1 cellular context compared by ENCODE assay signal in the genomic region with DNA sequence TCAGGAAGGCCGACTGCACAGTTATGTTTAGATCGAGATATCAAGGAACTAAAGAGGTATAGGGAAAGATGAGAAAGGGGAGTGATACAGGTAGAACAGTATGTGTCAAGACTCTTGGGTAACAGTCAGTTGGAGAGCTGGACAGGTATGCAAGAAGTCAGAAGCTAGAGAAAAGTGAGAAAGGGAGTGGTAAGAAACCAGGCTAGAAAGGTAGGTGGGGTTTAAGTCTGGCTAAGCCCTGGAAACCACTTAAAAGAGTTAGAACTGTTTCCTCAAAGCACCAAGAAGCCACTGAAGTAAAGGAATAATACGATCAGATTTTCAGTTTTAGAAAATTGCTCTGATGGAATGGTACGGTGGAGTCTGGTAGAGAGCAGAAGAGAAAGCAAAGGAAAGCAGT.
TF ChIP-seq lines count a peak whose summit lies in the region.

No MANE protein-coding gene starts in this region.

TF ChIP-seq in K562, 482 proteins besides CTCF, POLR2A, EP300 and RAD21:
- no peak for TF ChIP-seq ZNF445 (CRISPR knock-in tag; IDR thresholded peaks at IDR 0.05; ENCODE audit: low read depth)
- TF ChIP-seq TCF7 (IDR thresholded peaks at IDR 0.05; ENCODE audit: borderline replicate concordance): no peak
- TF ChIP-seq, protein P1, sequence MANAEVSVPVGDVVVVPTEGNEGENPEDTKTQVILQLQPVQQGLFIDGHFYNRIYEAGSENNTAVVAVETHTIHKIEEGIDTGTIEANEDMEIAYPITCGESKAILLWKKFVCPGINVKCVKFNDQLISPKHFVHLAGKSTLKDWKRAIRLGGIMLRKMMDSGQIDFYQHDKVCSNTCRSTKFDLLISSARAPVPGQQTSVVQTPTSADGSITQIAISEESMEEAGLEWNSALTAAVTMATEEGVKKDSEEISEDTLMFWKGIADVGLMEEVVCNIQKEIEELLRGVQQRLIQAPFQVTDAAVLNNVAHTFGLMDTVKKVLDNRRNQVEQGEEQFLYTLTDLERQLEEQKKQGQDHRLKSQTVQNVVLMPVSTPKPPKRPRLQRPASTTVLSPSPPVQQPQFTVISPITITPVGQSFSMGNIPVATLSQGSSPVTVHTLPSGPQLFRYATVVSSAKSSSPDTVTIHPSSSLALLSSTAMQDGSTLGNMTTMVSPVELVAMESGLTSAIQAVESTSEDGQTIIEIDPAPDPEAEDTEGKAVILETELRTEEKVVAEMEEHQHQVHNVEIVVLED (CRISPR knock-in tag; IDR thresholded peaks at IDR 0.05): no peak
- TF ChIP-seq DACH1 (IDR thresholded peaks at IDR 0.05; ENCODE audit: partially characterized antibody): no peak
- TF ChIP-seq POLR2AphosphoS5 (IDR thresholded peaks at IDR 0.05; ENCODE audit: control insufficient read depth, insufficient read depth, low read depth, low read length): no peak
- no peak for TF ChIP-seq GTF2E2 (tag; IDR thresholded peaks at IDR 0.05)
- no peak for TF ChIP-seq ZNF316 (IDR thresholded peaks at IDR 0.05)
- no peak for TF ChIP-seq U2AF2 (optimal IDR thresholded peaks at IDR 0.05; ENCODE audit: low read depth, low read length)
- no peak for TF ChIP-seq ZNF75A (CRISPR knock-in tag; IDR thresholded peaks at IDR 0.05)
- TF ChIP-seq, protein P2, sequence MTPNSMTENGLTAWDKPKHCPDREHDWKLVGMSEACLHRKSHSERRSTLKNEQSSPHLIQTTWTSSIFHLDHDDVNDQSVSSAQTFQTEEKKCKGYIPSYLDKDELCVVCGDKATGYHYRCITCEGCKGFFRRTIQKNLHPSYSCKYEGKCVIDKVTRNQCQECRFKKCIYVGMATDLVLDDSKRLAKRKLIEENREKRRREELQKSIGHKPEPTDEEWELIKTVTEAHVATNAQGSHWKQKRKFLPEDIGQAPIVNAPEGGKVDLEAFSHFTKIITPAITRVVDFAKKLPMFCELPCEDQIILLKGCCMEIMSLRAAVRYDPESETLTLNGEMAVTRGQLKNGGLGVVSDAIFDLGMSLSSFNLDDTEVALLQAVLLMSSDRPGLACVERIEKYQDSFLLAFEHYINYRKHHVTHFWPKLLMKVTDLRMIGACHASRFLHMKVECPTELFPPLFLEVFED (CRISPR knock-in tag; conservative IDR thresholded peaks at IDR 0.05): no peak
- no peak for TF ChIP-seq MAZ (CRISPR knock-in tag; conservative IDR thresholded peaks at IDR 0.05 in 1 of 2, IDR thresholded peaks at IDR 0.05 in 1 of 2)
- TF ChIP-seq EWSR1 (IDR thresholded peaks at IDR 0.05; ENCODE audit: borderline replicate concordance, low read depth, partially characterized antibody): no peak
- TF ChIP-seq TAF15 (IDR thresholded peaks at IDR 0.05; ENCODE audit: low read depth, low read length): no peak
- TF ChIP-seq, protein P3, sequence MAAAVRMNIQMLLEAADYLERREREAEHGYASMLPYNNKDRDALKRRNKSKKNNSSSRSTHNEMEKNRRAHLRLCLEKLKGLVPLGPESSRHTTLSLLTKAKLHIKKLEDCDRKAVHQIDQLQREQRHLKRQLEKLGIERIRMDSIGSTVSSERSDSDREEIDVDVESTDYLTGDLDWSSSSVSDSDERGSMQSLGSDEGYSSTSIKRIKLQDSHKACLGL (CRISPR knock-in tag; IDR thresholded peaks at IDR 0.05; ENCODE audit: borderline replicate concordance, poor library complexity, severe bottlenecking): no peak
- TF ChIP-seq, protein P4, sequence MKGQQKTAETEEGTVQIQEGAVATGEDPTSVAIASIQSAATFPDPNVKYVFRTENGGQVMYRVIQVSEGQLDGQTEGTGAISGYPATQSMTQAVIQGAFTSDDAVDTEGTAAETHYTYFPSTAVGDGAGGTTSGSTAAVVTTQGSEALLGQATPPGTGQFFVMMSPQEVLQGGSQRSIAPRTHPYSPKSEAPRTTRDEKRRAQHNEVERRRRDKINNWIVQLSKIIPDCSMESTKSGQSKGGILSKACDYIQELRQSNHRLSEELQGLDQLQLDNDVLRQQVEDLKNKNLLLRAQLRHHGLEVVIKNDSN (CRISPR knock-in tag; IDR thresholded peaks at IDR 0.05): no peak
- no peak for TF ChIP-seq TBL1XR1 (IDR thresholded peaks at IDR 0.05; ENCODE audit: low read length in 2 of 2)
- TF ChIP-seq MTA2 (IDR thresholded peaks at IDR 0.05; ENCODE audit: low read depth): no peak
- TF ChIP-seq SIN3B (IDR thresholded peaks at IDR 0.05; ENCODE audit: low read depth): no peak
TF ChIP-seq in K562: peak in this region for 0.
